Comparison of ENCODE assay signal across 9 cellular contexts in the genomic region with DNA sequence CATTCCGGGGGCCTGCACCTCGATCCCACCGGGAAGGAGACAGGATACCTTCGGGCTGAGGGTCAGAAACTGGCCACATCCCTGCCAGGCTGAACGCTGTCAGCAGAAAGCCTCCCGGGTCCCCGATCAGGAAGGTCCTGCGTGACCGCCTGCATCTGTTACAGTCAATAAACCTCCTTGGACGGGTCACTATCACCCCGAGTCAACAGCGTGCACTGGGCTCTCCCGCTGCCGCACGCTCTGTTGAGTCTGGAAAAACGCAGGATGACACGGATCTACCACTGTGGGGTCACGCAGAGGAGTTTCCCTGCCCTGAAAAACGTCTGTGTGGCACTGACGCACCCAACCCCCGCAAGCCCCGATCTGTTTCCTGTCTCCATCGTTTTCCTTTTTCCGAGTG. TPM values are rescaled to one million over a fixed set of nuclear protein-coding genes. Genes with fewer than 3 reads are reported as not detected.
A peak's percentile ranks its signal among the peaks of the same experiment; 100 is the strongest.
DNase-seq lines count a peak whose midpoint lies in the region; ATAC-seq and TF ChIP-seq lines count a peak whose summit lies in the region.
"Had no signal": no experiment of that assay in that cellular context is flagged by ENCODE, and none has a peak within 500 bp of the region (broad histone marks: within the 10 kb centered on the region; RNA-seq: fewer than 3 reads in every experiment).

No MANE protein-coding gene starts in this region.

- no peaks in the 10 kb centered on the region for H3K9me3 ChIP-seq in thoracic aorta

- H3K27me3 Mint-ChIP-seq in activated naive CD8-positive, alpha-beta T cell treated with anti-CD3 and anti-CD28 coated beads, Interleukin-2, amount 50 U/mL, for 24 hours: peaks cover 28% of the 10 kb centered on the region

- H3K4me3 Mint-ChIP-seq in activated naive CD8-positive, alpha-beta T cell treated with anti-CD3 and anti-CD28 coated beads, Interleukin-2, amount 50 U/mL, for 24 hours: peak overlapping the region; percentile 77

- no peak overlapping the region for H3K27ac ChIP-seq in thoracic aorta

- H3K4me1 Mint-ChIP-seq in activated naive CD8-positive, alpha-beta T cell treated with anti-CD3 and anti-CD28 coated beads, Interleukin-2, amount 50 U/mL, for 24 hours: peaks cover 38% of the 10 kb centered on the region

- H3K27ac Mint-ChIP-seq in activated naive CD8-positive, alpha-beta T cell treated with anti-CD3 and anti-CD28 coated beads, Interleukin-2, amount 50 U/mL, for 24 hours: no peak overlapping the region

- peaks cover 4% of the 10 kb centered on the region for H3K36me3 Mint-ChIP-seq in activated naive CD8-positive, alpha-beta T cell treated with anti-CD3 and anti-CD28 coated beads, Interleukin-2, amount 50 U/mL, for 24 hours (ENCODE audit: low read depth)

- intact Hi-C loops in Right ventricle myocardium superior (cut with DNase I): no loop called here
- intact Hi-C loops in cardiac septum (cut with DNase I): no loop called here

- peak; percentile 13 for DNase-seq in Right ventricle myocardium superior
- DNase-seq in cardiac septum (ENCODE audit: low spot score): no peak
- DNase-seq in activated naive CD8-positive, alpha-beta T cell treated with anti-CD3 and anti-CD28 coated beads, Interleukin-2, amount 50 U/mL, for 24 hours: peak; percentile 19
- peak; percentile 80 for DNase-seq in left kidney (ENCODE audit: low read depth, low spot score)
- DNase-seq in thoracic aorta (ENCODE audit: low spot score): no peak
- no peak for DNase-seq in SKM-1 (lab: John Stamatoyannopoulos, UW; ENCODE audit: unreplicated experiment)
- no peak for DNase-seq in NCI-H2081 treated with DMSO at 0.1 percent for 48 hours (lab: John Stamatoyannopoulos, UW)
- DNase-seq: amygdala had no signal

- no peaks in the 10 kb centered on the region for H3K9me3 Mint-ChIP-seq in activated naive CD8-positive, alpha-beta T cell treated with anti-CD3 and anti-CD28 coated beads, Interleukin-2, amount 50 U/mL, for 24 hours

- H3K27me3 ChIP-seq in thoracic aorta (replicated peaks; ENCODE audit: insufficient read depth): no peaks in the 10 kb centered on the region

- H3K36me3 ChIP-seq in thoracic aorta: no peaks in the 10 kb centered on the region

- peak overlapping the region; percentile 65 for H3K4me3 ChIP-seq in thoracic aorta

- TF ChIP-seq CTCF in thoracic aorta (IDR thresholded peaks at IDR 0.05): no peak

- H3K4me1 ChIP-seq in thoracic aorta (ENCODE audit: control insufficient read depth in 1 of 2, low read depth in 2 of 2): peaks cover 11 to 13% of the 10 kb centered on the region in 2 donors

- ATAC-seq in Right ventricle myocardium superior (ENCODE audit: poor library complexity): no peak
- no peak for ATAC-seq in activated naive CD8-positive, alpha-beta T cell treated with anti-CD3 and anti-CD28 coated beads, Interleukin-2, amount 50 U/mL, for 24 hours
- ATAC-seq in thoracic aorta (ENCODE audit: insufficient number of reproducible peaks, low FRiP score, low read depth): no peak
- ATAC-seq in HG03439 (IDR thresholded peaks at IDR 0.05; ENCODE audit: unreplicated experiment): no peak

RNA-seq across cellular contexts. Expression of gene PPP2R3B, which starts 12.1 kb away (rescaled TPM):
- total RNA-seq in Right ventricle myocardium superior (154 TPM), cardiac septum (128 TPM), thoracic aorta (10 to 100 TPM in 1 of 2 donors, 1 to 10 TPM in 1; 6.8 to 14.5 TPM)

RNA-seq across cellular contexts. Expression of gene GTPBP6, which starts 56.0 kb away (rescaled TPM):
- total RNA-seq in Right ventricle myocardium superior (50.8 TPM), cardiac septum (35.3 TPM), thoracic aorta (10 to 100 TPM; 32.6 to 33.5 TPM)

Comparison
In these comparisons a context has a peak if more than half of its experiments do, and no peak if none do; other contexts are left out.
1. DNase-seq: peak in Right ventricle myocardium superior (single experiment), activated naive CD8-positive, alpha-beta T cell treated with anti-CD3 and anti-CD28 coated beads, Interleukin-2, amount 50 U/mL, for 24 hours (single experiment) and left kidney (single experiment); none in cardiac septum (single experiment), thoracic aorta (single experiment), SKM-1 (single experiment) and NCI-H2081 treated with DMSO at 0.1 percent for 48 hours (single experiment).